8 cellular contexts compared by ENCODE assay signal in genomic region chr10:96043895-96044580, GRCh38. TPM values are rescaled to one million over a fixed set of nuclear protein-coding genes. Genes with fewer than 3 reads are reported as not detected.
DNase-seq lines count a peak whose midpoint lies in the region; ATAC-seq and TF ChIP-seq lines count a peak whose summit lies in the region.

No MANE protein-coding gene starts in this region.

- peaks cover 2% of the 10 kb centered on the region for H3K27me3 Mint-ChIP-seq in endothelial cell (ENCODE audit: unreplicated experiment)

- peak overlapping the region; percentile 96 for H3K4me3 Mint-ChIP-seq in endothelial cell (ENCODE audit: unreplicated experiment)

- peaks cover 6% of the 10 kb centered on the region for H3K36me3 ChIP-seq in A673 (ENCODE audit: insufficient read depth, low read length, poor library complexity, severe bottlenecking)
- peaks cover 24% of the 10 kb centered on the region for H3K36me3 ChIP-seq in mesodermal cell (ENCODE audit: control insufficient read depth, insufficient read depth, low read length)

- ATAC-seq in GM18519 (IDR thresholded peaks at IDR 0.05; ENCODE audit: low FRiP score, unreplicated experiment) = peak; percentile 9
- ATAC-seq in HG03045 (IDR thresholded peaks at IDR 0.05; ENCODE audit: unreplicated experiment) = peak; percentile 48

- peaks cover 18% of the 10 kb centered on the region for H3K4me1 ChIP-seq in A673 (ENCODE audit: insufficient read depth, low read length, poor library complexity, severe bottlenecking)
- H3K4me1 ChIP-seq in mesodermal cell (ENCODE audit: control insufficient read depth, insufficient read depth, low read length, poor library complexity, severe bottlenecking) = no peaks in the 10 kb centered on the region

- WGBS in mesodermal cell (ENCODE audit: insufficient coverage in 2 of 2), 2 experiments = 0% methylated on average over 38 to 47 of the region's 56 CpGs

- H3K27ac ChIP-seq in A673 (ENCODE audit: low read depth, low read length, poor library complexity, severe bottlenecking) (peak overlapping the region; percentile 94), mesodermal cell (ENCODE audit: low read depth, low read length, severe bottlenecking) (peak overlapping the region; percentile 81)

- peak overlapping the region; percentile 79 for H3K27ac Mint-ChIP-seq in endothelial cell (ENCODE audit: unreplicated experiment)

- no peak for TF ChIP-seq CTCF in A673 (conservative IDR thresholded peaks at IDR 0.05; ENCODE audit: low read depth, low read length)
- no peak for TF ChIP-seq CTCF in endothelial cell (IDR thresholded peaks at IDR 0.05; ENCODE audit: unreplicated experiment)

- H3K9me3 ChIP-seq in A673 (ENCODE audit: low read depth, low read length, poor library complexity, severe bottlenecking) (no peaks in the 10 kb centered on the region), mesodermal cell (ENCODE audit: control insufficient read depth, low read length) (no peaks in the 10 kb centered on the region)

- H3K9me3 Mint-ChIP-seq in endothelial cell (ENCODE audit: unreplicated experiment) = no peaks in the 10 kb centered on the region

- POLR2A ChIA-PET in A673 (lab: Charles Lee; ENCODE audit: low non-redundant PET) = interaction anchor here (0.9 kb wide), 1 partner anchor 86 kb away, joined by 3 read pairs; the partner anchor contains the start of gene ZNF518A

- no TSS peak for BruUV-seq in A673 (replicated peaks; lab: Mats Ljungman, UMichigan)

- intact Hi-C loops in A673 (cut with micrococcal nuclease; ENCODE audit: unreplicated experiment) = no loop called here

- no peaks in the 10 kb centered on the region for H3K27me3 ChIP-seq in A673 (replicated peaks; ENCODE audit: insufficient read depth, low read depth, low read length, poor library complexity)

- H3K4me3 ChIP-seq in A673 (ENCODE audit: low read depth, low read length, poor library complexity, severe bottlenecking) (peak overlapping the region; percentile 89), mesodermal cell (ENCODE audit: extremely low read depth, insufficient read depth, low read length, poor library complexity, severe bottlenecking) (peak overlapping the region; percentile 65)

- H3K36me3 Mint-ChIP-seq in endothelial cell (ENCODE audit: low read depth, unreplicated experiment) = peaks cover 34% of the 10 kb centered on the region

- H3K4me1 Mint-ChIP-seq in endothelial cell (ENCODE audit: unreplicated experiment) = peaks cover 53% of the 10 kb centered on the region

- CTCF ChIA-PET in A673 (lab: Charles Lee) = interaction anchor here (0.9 kb wide), 1 partner anchor 350 kb away, joined by 4 read pairs; the partner anchor contains the start of gene TCTN3

- DNase-seq in A673 (ENCODE audit: low spot score) (peak; percentile 53), NCI-H748 (lab: John Stamatoyannopoulos, UW; ENCODE audit: unreplicated experiment) (peak; percentile 71), endothelial cell (ENCODE audit: low spot score) (peak; percentile 43)
- DNase-seq in activated CD8-positive, alpha-beta memory T cell treated with anti-CD3 and anti-CD28 coated beads for 4 hours (ENCODE audit: low read depth in 2 of 2) = peak; percentile 18 to 20
- peak; percentile 7 to 26 for DNase-seq in stimulated activated CD8-positive, alpha-beta memory T cell treated with anti-CD3 and anti-CD28 coated beads, Interleukin-2, amount 100 ng/mL, for 1 hour (ENCODE audit: low read depth in 2 of 2)

RNA-seq across cellular contexts. Expression of gene CCNJ, which starts 0.7 kb away (rescaled TPM):
- total RNA-seq in A673 (2021) (22.0 and 25.6 TPM in 2 replicates), endothelial cell (ENCODE audit: unreplicated experiment) (67.1 TPM)
- 21.1 TPM for polyA plus RNA-seq in mesodermal cell (2013, experiment 1 of 2)
- polyA plus RNA-seq in mesodermal cell (2013, experiment 2 of 2) = 20.1 TPM

Comparison
In these comparisons a context has a peak if more than half of its experiments do, and no peak if none do; other contexts are left out.
1. Peak in every context shown above with its lines: DNase-seq, ATAC-seq, H3K4me3 ChIP-seq and H3K27ac ChIP-seq.
2. DNase-seq: peak in every context shown above with its lines; median percentile 71 in NCI-H748; 53 in A673; 43 in endothelial cell; 19 in activated CD8-positive, alpha-beta memory T cell treated with anti-CD3 and anti-CD28 coated beads for 4 hours; 16 in stimulated activated CD8-positive, alpha-beta memory T cell treated with anti-CD3 and anti-CD28 coated beads, Interleukin-2, amount 100 ng/mL, for 1 hour.